1 cellular context compared by ENCODE assay signal in the genomic region with DNA sequence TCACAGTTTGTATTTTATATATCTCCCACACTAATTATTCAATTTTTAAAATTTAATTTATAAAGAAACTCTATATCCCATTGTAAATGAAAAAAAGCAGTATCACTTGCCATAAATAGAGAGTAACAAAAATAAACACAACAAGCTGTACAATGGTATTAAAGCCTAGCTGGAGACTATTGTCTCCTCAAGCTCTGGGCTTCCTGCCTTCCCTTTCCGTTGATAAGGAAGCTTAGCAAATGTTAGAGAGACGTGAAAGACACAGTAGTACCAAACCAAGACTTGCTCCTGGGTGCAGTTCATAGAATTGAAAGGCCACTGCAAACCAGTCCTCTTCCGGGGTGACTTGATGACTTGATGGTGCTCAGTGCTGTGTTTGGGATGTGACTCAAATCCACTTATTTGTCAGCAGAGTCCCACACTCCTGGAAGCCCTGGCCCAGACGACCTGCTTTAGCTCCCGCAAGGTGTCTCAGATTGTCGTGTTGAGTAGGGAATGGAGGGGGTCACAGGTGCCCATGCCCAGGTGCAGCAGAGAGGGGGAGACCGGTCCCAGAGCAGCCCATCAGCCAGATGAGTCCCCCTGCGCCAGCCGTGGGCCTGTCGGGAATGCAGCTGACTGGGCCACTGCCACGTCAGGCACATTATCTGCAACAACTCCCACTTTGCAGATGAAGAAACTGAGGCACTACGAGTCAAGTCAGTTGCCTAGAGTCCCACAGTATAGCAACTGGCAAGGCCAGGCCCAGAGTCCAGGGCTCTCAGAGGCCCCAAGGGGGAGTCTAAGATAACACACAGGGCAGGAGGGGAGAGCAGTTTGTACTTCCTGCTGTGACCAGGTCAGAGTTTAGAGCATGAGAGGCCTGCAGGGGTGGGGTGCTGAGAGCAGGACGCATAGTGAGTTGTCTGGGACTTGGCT.
TF ChIP-seq lines count a peak whose summit lies in the region.

No MANE protein-coding gene starts in this region.

TF ChIP-seq in HepG2, 621 proteins besides CTCF, POLR2A, EP300 and RAD21 (continues in another document):
- TF ChIP-seq DMAP1 (CRISPR knock-in tag; IDR thresholded peaks at IDR 0.05) (no peak), SMAD3 (CRISPR knock-in tag; IDR thresholded peaks at IDR 0.05) (no peak), ZKSCAN5 (CRISPR knock-in tag; IDR thresholded peaks at IDR 0.05) (no peak), ZNF253 (CRISPR knock-in tag; IDR thresholded peaks at IDR 0.05; ENCODE audit: borderline replicate concordance) (no peak), FOSL2 (CRISPR knock-in tag; IDR thresholded peaks at IDR 0.05) (no peak), FOXA1 (IDR thresholded peaks at IDR 0.05) (no peak), FOXA1 (CRISPR knock-in tag; IDR thresholded peaks at IDR 0.05) (no peak), ZNF367 (CRISPR knock-in tag; IDR thresholded peaks at IDR 0.05; ENCODE audit: borderline replicate concordance) (no peak), ZNF431 (CRISPR knock-in tag; IDR thresholded peaks at IDR 0.05; ENCODE audit: borderline replicate concordance, low read depth) (no peak), HNRNPK (IDR thresholded peaks at IDR 0.05; ENCODE audit: low read depth, low read length, poor library complexity, severe bottlenecking) (no peak), TGIF2 (CRISPR knock-in tag; IDR thresholded peaks at IDR 0.05) (no peak), PHF8 (CRISPR knock-in tag; IDR thresholded peaks at IDR 0.05) (no peak), GABPB1 (CRISPR knock-in tag; IDR thresholded peaks at IDR 0.05) (0 out of 2 replicates have a peak, but pooled peaks have one; percentile 19), TCF12 (IDR thresholded peaks at IDR 0.05) (no peak), TCF12 (CRISPR knock-in tag; IDR thresholded peaks at IDR 0.05) (no peak), HNF4A (CRISPR knock-in tag; IDR thresholded peaks at IDR 0.05) (peak; percentile 59; the same call in 1 of the 2 replicates), ZMYM3 (CRISPR knock-in tag; IDR thresholded peaks at IDR 0.05) (peak; percentile 94), GABPA (IDR thresholded peaks at IDR 0.05; ENCODE audit: low read depth, low read length) (no peak), GABPA (CRISPR knock-in tag; IDR thresholded peaks at IDR 0.05; ENCODE audit: low read depth) (peak; percentile 27; the same call in 1 of the 2 replicates), ZNF160 (CRISPR knock-in tag; IDR thresholded peaks at IDR 0.05) (no peak), MEIS2 (CRISPR knock-in tag; IDR thresholded peaks at IDR 0.05) (no peak), MAF1 (CRISPR knock-in tag; IDR thresholded peaks at IDR 0.05; ENCODE audit: borderline replicate concordance) (no peak), IKZF4 (CRISPR knock-in tag; IDR thresholded peaks at IDR 0.05; ENCODE audit: borderline replicate concordance, low read depth, not compliant biosample characterization) (no peak), ZFAT (CRISPR knock-in tag; conservative IDR thresholded peaks at IDR 0.05) (no peak), KDM5B (CRISPR knock-in tag; IDR thresholded peaks at IDR 0.05; ENCODE audit: borderline replicate concordance) (no peak), ZNF629 (CRISPR knock-in tag; conservative IDR thresholded peaks at IDR 0.05) (peak; percentile 88), CCAR2 (optimal IDR thresholded peaks at IDR 0.05; ENCODE audit: low read depth, low read length) (no peak), NR2F6 (IDR thresholded peaks at IDR 0.05) (no peak), NR2F6 (CRISPR knock-in tag; IDR thresholded peaks at IDR 0.05) (0 out of 2 replicates have a peak, but pooled peaks have one; percentile 20), STAG1 (CRISPR knock-in tag; IDR thresholded peaks at IDR 0.05) (0 out of 2 replicates have a peak, but pooled peaks have one; percentile 11), ZBTB3 (CRISPR knock-in tag; IDR thresholded peaks at IDR 0.05; ENCODE audit: borderline replicate concordance, low read depth) (no peak), ZSCAN29 (CRISPR knock-in tag; conservative IDR thresholded peaks at IDR 0.05) (no peak), MAX (IDR thresholded peaks at IDR 0.05) (0 out of 2 replicates have a peak, but pooled peaks have one; percentile 19), MAFG (CRISPR knock-in tag; IDR thresholded peaks at IDR 0.05) (no peak), ZNF784 (CRISPR knock-in tag; IDR thresholded peaks at IDR 0.05; ENCODE audit: borderline replicate concordance) (no peak), ZBTB20 (CRISPR knock-in tag; IDR thresholded peaks at IDR 0.05; ENCODE audit: borderline replicate concordance, low read depth) (peak; percentile 47; the same call in 1 of the 2 replicates), XBP1 (CRISPR knock-in tag; IDR thresholded peaks at IDR 0.05) (no peak), SPEN (CRISPR knock-in tag; IDR thresholded peaks at IDR 0.05; ENCODE audit: low read depth) (0 out of 2 replicates have a peak, but pooled peaks have one; percentile 20), NFAT5 (CRISPR knock-in tag; IDR thresholded peaks at IDR 0.05) (no peak), NFE2L2 (IDR thresholded peaks at IDR 0.05; ENCODE audit: low read length) (no peak), RBAK (CRISPR knock-in tag; IDR thresholded peaks at IDR 0.05) (0 out of 2 replicates have a peak, but pooled peaks have one; percentile 32), SALL1 (CRISPR knock-in tag; IDR thresholded peaks at IDR 0.05) (peak; percentile 49; the same call in 1 of the 2 replicates), REXO4 (CRISPR knock-in tag; IDR thresholded peaks at IDR 0.05; ENCODE audit: borderline replicate concordance) (no peak), ZNF792 (CRISPR knock-in tag; IDR thresholded peaks at IDR 0.05) (no peak), ETV5 (CRISPR knock-in tag; IDR thresholded peaks at IDR 0.05; ENCODE audit: borderline replicate concordance) (peak; percentile 56; the same call in 1 of the 2 replicates)
- TF ChIP-seq, protein P1, sequence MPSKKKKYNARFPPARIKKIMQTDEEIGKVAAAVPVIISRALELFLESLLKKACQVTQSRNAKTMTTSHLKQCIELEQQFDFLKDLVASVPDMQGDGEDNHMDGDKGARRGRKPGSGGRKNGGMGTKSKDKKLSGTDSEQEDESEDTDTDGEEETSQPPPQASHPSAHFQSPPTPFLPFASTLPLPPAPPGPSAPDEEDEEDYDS (CRISPR knock-in tag; IDR thresholded peaks at IDR 0.05), result no peak
- TF ChIP-seq, protein P2, sequence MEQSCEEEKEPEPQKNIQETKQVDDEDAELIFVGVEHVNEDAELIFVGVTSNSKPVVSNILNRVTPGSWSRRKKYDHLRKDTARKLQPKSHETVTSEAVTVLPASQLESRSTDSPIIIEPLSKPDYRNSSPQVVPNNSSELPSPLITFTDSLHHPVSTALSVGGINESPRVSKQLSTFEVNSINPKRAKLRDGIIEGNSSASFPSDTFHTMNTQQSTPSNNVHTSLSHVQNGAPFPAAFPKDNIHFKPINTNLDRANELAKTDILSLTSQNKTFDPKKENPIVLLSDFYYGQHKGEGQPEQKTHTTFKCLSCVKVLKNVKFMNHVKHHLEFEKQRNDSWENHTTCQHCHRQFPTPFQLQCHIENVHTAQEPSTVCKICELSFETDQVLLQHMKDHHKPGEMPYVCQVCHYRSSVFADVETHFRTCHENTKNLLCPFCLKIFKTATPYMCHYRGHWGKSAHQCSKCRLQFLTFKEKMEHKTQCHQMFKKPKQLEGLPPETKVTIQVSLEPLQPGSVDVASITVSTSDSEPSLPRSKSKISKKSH (CRISPR knock-in tag; IDR thresholded peaks at IDR 0.05; ENCODE audit: borderline replicate concordance), result no peak
- TF ChIP-seq, protein P3, sequence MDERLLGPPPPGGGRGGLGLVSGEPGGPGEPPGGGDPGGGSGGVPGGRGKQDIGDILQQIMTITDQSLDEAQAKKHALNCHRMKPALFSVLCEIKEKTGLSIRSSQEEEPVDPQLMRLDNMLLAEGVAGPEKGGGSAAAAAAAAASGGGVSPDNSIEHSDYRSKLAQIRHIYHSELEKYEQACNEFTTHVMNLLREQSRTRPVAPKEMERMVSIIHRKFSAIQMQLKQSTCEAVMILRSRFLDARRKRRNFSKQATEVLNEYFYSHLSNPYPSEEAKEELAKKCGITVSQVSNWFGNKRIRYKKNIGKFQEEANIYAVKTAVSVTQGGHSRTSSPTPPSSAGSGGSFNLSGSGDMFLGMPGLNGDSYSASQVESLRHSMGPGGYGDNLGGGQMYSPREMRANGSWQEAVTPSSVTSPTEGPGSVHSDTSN (CRISPR knock-in tag; IDR thresholded peaks at IDR 0.05), result no peak
- TF ChIP-seq, protein P4, sequence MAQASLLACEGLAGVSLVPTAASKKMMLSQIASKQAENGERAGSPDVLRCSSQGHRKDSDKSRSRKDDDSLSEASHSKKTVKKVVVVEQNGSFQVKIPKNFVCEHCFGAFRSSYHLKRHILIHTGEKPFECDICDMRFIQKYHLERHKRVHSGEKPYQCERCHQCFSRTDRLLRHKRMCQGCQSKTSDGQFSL (CRISPR knock-in tag; IDR thresholded peaks at IDR 0.05), result 0 out of 2 replicates have a peak, but pooled peaks have one; percentile 25
- TF ChIP-seq, protein P5, sequence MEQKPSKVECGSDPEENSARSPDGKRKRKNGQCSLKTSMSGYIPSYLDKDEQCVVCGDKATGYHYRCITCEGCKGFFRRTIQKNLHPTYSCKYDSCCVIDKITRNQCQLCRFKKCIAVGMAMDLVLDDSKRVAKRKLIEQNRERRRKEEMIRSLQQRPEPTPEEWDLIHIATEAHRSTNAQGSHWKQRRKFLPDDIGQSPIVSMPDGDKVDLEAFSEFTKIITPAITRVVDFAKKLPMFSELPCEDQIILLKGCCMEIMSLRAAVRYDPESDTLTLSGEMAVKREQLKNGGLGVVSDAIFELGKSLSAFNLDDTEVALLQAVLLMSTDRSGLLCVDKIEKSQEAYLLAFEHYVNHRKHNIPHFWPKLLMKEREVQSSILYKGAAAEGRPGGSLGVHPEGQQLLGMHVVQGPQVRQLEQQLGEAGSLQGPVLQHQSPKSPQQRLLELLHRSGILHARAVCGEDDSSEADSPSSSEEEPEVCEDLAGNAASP (CRISPR knock-in tag; IDR thresholded peaks at IDR 0.05; ENCODE audit: borderline replicate concordance), result no peak
- TF ChIP-seq, protein P6, sequence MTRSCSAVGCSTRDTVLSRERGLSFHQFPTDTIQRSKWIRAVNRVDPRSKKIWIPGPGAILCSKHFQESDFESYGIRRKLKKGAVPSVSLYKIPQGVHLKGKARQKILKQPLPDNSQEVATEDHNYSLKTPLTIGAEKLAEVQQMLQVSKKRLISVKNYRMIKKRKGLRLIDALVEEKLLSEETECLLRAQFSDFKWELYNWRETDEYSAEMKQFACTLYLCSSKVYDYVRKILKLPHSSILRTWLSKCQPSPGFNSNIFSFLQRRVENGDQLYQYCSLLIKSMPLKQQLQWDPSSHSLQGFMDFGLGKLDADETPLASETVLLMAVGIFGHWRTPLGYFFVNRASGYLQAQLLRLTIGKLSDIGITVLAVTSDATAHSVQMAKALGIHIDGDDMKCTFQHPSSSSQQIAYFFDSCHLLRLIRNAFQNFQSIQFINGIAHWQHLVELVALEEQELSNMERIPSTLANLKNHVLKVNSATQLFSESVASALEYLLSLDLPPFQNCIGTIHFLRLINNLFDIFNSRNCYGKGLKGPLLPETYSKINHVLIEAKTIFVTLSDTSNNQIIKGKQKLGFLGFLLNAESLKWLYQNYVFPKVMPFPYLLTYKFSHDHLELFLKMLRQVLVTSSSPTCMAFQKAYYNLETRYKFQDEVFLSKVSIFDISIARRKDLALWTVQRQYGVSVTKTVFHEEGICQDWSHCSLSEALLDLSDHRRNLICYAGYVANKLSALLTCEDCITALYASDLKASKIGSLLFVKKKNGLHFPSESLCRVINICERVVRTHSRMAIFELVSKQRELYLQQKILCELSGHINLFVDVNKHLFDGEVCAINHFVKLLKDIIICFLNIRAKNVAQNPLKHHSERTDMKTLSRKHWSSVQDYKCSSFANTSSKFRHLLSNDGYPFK (CRISPR knock-in tag; IDR thresholded peaks at IDR 0.05; ENCODE audit: borderline replicate concordance), result 0 out of 2 replicates have a peak, but pooled peaks have one; percentile 19
